Comparison of ENCODE assay signal across 26 cellular contexts in the genomic region with DNA sequence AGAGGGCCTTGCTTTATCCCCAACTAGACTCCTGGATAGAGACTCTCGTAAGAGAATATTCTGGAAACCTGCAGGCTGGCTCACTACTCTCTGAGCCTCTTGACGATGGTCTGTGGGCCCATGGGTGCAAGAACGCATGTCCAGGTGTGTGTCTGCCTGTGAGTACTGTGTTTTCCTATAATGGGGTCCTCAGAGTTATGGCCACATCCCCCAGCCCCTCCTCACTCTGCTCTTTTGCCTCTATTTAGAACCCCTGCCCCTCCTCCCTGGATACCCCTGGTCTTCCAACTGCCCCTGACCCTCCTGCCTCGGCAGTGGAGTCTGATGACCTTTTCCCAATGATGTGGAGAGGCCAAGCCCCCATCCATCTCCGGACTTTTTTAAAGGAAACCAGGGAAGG.
DNase-seq lines count a peak whose midpoint lies in the region; ATAC-seq and TF ChIP-seq lines count a peak whose summit lies in the region.
"Had no signal": no experiment of that assay in that cellular context is flagged by ENCODE, and none has a peak within 500 bp of the region (broad histone marks: within the 10 kb centered on the region; RNA-seq: fewer than 3 reads in every experiment).

No MANE protein-coding gene starts in this region.

- no peak overlapping the region for H3K9ac ChIP-seq in mammary epithelial cell (ENCODE audit: insufficient read depth, low read length)
- H3K9ac ChIP-seq: BLaER1 treated with 17β-estradiol and CSF1 and Interleukin-3, amounts not matched to agents 10 nM and 100 nM had no signal

- no peaks in the 10 kb centered on the region for H3K9me3 Mint-ChIP-seq in MCF 10A (ENCODE audit: unreplicated experiment)
- H3K9me3 Mint-ChIP-seq: CD8-positive, alpha-beta T cell had no signal

- CTCF ChIA-PET in MCF 10A (lab: Yijun Ruan, JAX) (interaction anchor here (0.6 to 1.5 kb wide), 3 partner anchors 70 to 129 kb away, joined by 3 to 5 read pairs (median 4); no protein-coding TSS in a partner anchor), mammary epithelial cell (lab: Charles Lee; ENCODE audit: low non-redundant PET) (no interaction called here)

- H3K4me2 ChIP-seq in mammary epithelial cell (ENCODE audit: insufficient read depth, low read depth, low read length) = no peak overlapping the region
- no peak overlapping the region for H3K4me2 ChIP-seq in hepatocyte

- POLR2A ChIA-PET in MCF 10A (lab: Yijun Ruan, JAX) = interaction anchor here (1.0 to 2.2 kb wide), 4 partner anchors 18 to 145 kb away, joined by 3 to 8 read pairs (median 4); no protein-coding TSS in a partner anchor

- no peaks in the 10 kb centered on the region for H3K27me3 Mint-ChIP-seq in MCF 10A (ENCODE audit: insufficient read depth, unreplicated experiment)

- H2AFZ ChIP-seq in mammary epithelial cell (ENCODE audit: low read depth, low read length) = no peak overlapping the region
- no peak overlapping the region for H2AFZ ChIP-seq in hepatocyte

- DNase-seq in MCF 10A (ENCODE audit: unreplicated experiment) (no peak), mammary epithelial cell (no peak), RWPE2 (ENCODE audit: low spot score) (no peak), mesenteric fat pad (ENCODE audit: low spot score) (peak; percentile 62), caudate nucleus (lab: John Stamatoyannopoulos, UW) (no peak), hippocampal formation (lab: John Stamatoyannopoulos, UW) (no peak), hepatocyte (ENCODE audit: low spot score) (no peak)
- DNase-seq: CD8-positive, alpha-beta T cell; DMS153; KBM-7; NCI-H1105; NCI-H146; NCI-H2029; NCI-H2227 treated with DMSO at 0.1 percent for 48 hours; NCI-H510A; NCI-H748 treated with DMSO at 0.1 percent for 48 hours; NK-92 treated with Interleukin-12 subunit alpha and Interleukin-12 subunit beta, amount 100 ng/mL, for 24 hours; SHP77; SW 1271 had no signal

- H3K9me3 ChIP-seq in mammary epithelial cell (replicated peaks; ENCODE audit: insufficient read depth, low read length) (no peaks in the 10 kb centered on the region), RWPE2 (ENCODE audit: severe bottlenecking) (no peaks in the 10 kb centered on the region), hepatocyte (ENCODE audit: low read depth) (no peaks in the 10 kb centered on the region)
- H3K9me3 ChIP-seq: BLaER1 treated with 17β-estradiol and CSF1 and Interleukin-3, amounts not matched to agents 10 nM and 100 nM; Peyer's patch had no signal

- no peak for ATAC-seq in RWPE2 (ENCODE audit: low read depth)
- ATAC-seq: CD8-positive, alpha-beta T cell; HepG2 had no signal

- intact Hi-C loops in MCF 10A (cut with micrococcal nuclease) = loop anchor here (10.0 kb wide), 1 partner anchor 104 kb away; no protein-coding TSS in a partner anchor
- intact Hi-C loops in mammary epithelial cell (cut with micrococcal nuclease) = no loop called here

- in situ Hi-C loops in mammary epithelial cell (cut with MboI; ENCODE audit: low sequenced_read_pairs in 2 of 2) = no loop called here

- H3K79me2 ChIP-seq in mammary epithelial cell (ENCODE audit: insufficient read depth, low read length) (peaks cover 5% of the 10 kb centered on the region), hepatocyte (no peaks in the 10 kb centered on the region)

- TF ChIP-seq CTCF in MCF 10A (IDR thresholded peaks at IDR 0.05; ENCODE audit: unreplicated experiment) = no peak
- TF ChIP-seq CTCF in mammary epithelial cell (conservative IDR thresholded peaks at IDR 0.05 in 1 of 2, IDR thresholded peaks at IDR 0.05 in 1 of 2; ENCODE audit: extremely low read depth in 1 of 2, insufficient read depth in 1 of 2, low read depth in 1 of 2, low read length in 2 of 2) = no peak
- no peak for TF ChIP-seq CTCF in RWPE2 (IDR thresholded peaks at IDR 0.05; ENCODE audit: poor library complexity, severe bottlenecking)
- TF ChIP-seq CTCF in hepatocyte (IDR thresholded peaks at IDR 0.05; ENCODE audit: poor library complexity) = no peak

- 100% methylated on average over 5 of the region's 5 CpGs for WGBS in mammary epithelial cell (ENCODE audit: low coverage, missing lambda C conversion rate)
- WGBS in hepatocyte (ENCODE audit: low lambda C conversion rate, missing lambda C conversion rate) = 97% methylated on average over 5 of the region's 5 CpGs

- H3K4me1 ChIP-seq in mammary epithelial cell (ENCODE audit: insufficient read depth, low read length) = peaks cover 45% of the 10 kb centered on the region
- H3K4me1 ChIP-seq in RWPE2 (ENCODE audit: insufficient read depth, poor library complexity, severe bottlenecking) = peaks cover 36% of the 10 kb centered on the region
- H3K4me1 ChIP-seq in hepatocyte (ENCODE audit: insufficient read depth) = peaks cover 50% of the 10 kb centered on the region

- no peaks in the 10 kb centered on the region for H3K9me2 ChIP-seq in hepatocyte (replicated peaks; ENCODE audit: insufficient read depth)

- H3K27ac ChIP-seq in mammary epithelial cell (ENCODE audit: insufficient read depth, low read depth, low read length) = no peak overlapping the region
- H3K27ac ChIP-seq in RWPE2 (ENCODE audit: poor library complexity, severe bottlenecking) = peak overlapping the region; percentile 99
- peak overlapping the region in 11 of 21 experiments; percentile 18 to 53 (median 40) for H3K27ac ChIP-seq in skin epidermis
- no peak overlapping the region for H3K27ac ChIP-seq in caudate nucleus (ENCODE audit: low read depth, low read length)
- no peak overlapping the region for H3K27ac ChIP-seq in hepatocyte
- H3K27ac ChIP-seq: 22Rv1; BLaER1 treated with 17β-estradiol and CSF1 and Interleukin-3, amounts not matched to agents 10 nM and 100 nM; HL-60; Peyer's patch; SK-N-MC had no signal

- H3K36me3 Mint-ChIP-seq in MCF 10A (ENCODE audit: insufficient read depth, unreplicated experiment) = peaks cover 16% of the 10 kb centered on the region

- dilution Hi-C loops in mammary epithelial cell (cut with HindIII; ENCODE audit: low sequenced_read_pairs) = no loop called here

- peak overlapping the region; percentile 7 for H3K27ac Mint-ChIP-seq in MCF 10A (ENCODE audit: low read depth, unreplicated experiment)
- H3K27ac Mint-ChIP-seq: CD8-positive, alpha-beta T cell had no signal

- H3K4me1 Mint-ChIP-seq in MCF 10A (ENCODE audit: insufficient read depth, unreplicated experiment) = peaks cover 61% of the 10 kb centered on the region

- no TSS peak for BruUV-seq in MCF 10A (replicated peaks; lab: Mats Ljungman, UMichigan)
- BruUV-seq in mammary epithelial cell (replicated peaks; lab: Mats Ljungman, UMichigan) = no TSS peak

- H3K4me3 Mint-ChIP-seq in MCF 10A (ENCODE audit: unreplicated experiment) = no peak overlapping the region
- H3K4me3 Mint-ChIP-seq: CD8-positive, alpha-beta T cell had no signal

- H3K27me3 ChIP-seq in mammary epithelial cell (ENCODE audit: insufficient read depth, low read length) (no peaks in the 10 kb centered on the region), RWPE2 (ENCODE audit: insufficient read depth, poor library complexity, severe bottlenecking) (no peaks in the 10 kb centered on the region), hepatocyte (no peaks in the 10 kb centered on the region)
- H3K27me3 ChIP-seq: BLaER1 treated with 17β-estradiol and CSF1 and Interleukin-3, amounts not matched to agents 10 nM and 100 nM; Peyer's patch had no signal

- H3K4me3 ChIP-seq in mammary epithelial cell (replicated peaks in 1 of 3; ENCODE audit: insufficient read depth in 1 of 3, low read depth in 2 of 3, low read length in 3 of 3) (no peak overlapping the region), RWPE2 (ENCODE audit: severe bottlenecking) (no peak overlapping the region), skin epidermis (no peak overlapping the region), hepatocyte (no peak overlapping the region)
- H3K4me3 ChIP-seq: BLaER1 treated with 17β-estradiol and CSF1 and Interleukin-3, amounts not matched to agents 10 nM and 100 nM; Peyer's patch; SK-N-MC had no signal

- H3K36me3 ChIP-seq in mammary epithelial cell (ENCODE audit: insufficient read depth, low read length) (no peaks in the 10 kb centered on the region), RWPE2 (ENCODE audit: low read depth) (no peaks in the 10 kb centered on the region), hepatocyte (replicated peaks; ENCODE audit: insufficient read depth, low read depth) (no peaks in the 10 kb centered on the region)
- H3K36me3 ChIP-seq: BLaER1 treated with 17β-estradiol and CSF1 and Interleukin-3, amounts not matched to agents 10 nM and 100 nM; Peyer's patch had no signal

- H4K20me1 ChIP-seq in mammary epithelial cell (ENCODE audit: insufficient read depth, low read length) (no peaks in the 10 kb centered on the region), hepatocyte (ENCODE audit: insufficient read depth, poor library complexity, severe bottlenecking) (no peaks in the 10 kb centered on the region)
- H4K20me1 ChIP-seq: BLaER1 treated with 17β-estradiol and CSF1 and Interleukin-3, amounts not matched to agents 10 nM and 100 nM had no signal

Comparison
In these comparisons a context has a peak if more than half of its experiments do, and no peak if none do; other contexts are left out.
1. H3K27ac ChIP-seq: peak in RWPE2 (single experiment) and skin epidermis (11 of 21); none in mammary epithelial cell (single experiment), caudate nucleus (single experiment) and hepatocyte (single experiment).